In genomic region chr16:84387021-84387420, GRCh38 we compare ENCODE assay signal across 8 cellular contexts. TPM values are rescaled to one million over a fixed set of nuclear protein-coding genes. Genes with fewer than 3 reads are reported as not detected.
"Had no signal": no experiment of that assay in that cellular context is flagged by ENCODE, and none has a peak within 500 bp of the region (broad histone marks: within the 10 kb centered on the region; RNA-seq: fewer than 3 reads in every experiment).

No MANE protein-coding gene starts in this region.

- H3K4me3 ChIP-seq: GM23248, HAP-1 had no signal

- H3K27ac ChIP-seq: GM23248 had no signal

- ATAC-seq: HCT116 had no signal

- H3K36me3 ChIP-seq: HAP-1 had no signal

- H3K4me1 ChIP-seq: HAP-1 had no signal

- H3K27ac Mint-ChIP-seq: HFFc6 had no signal

- DNase-seq: GM23248, GOT3, H7, HFFc6, IMR-90 had no signal

- H3K9me3 ChIP-seq: HAP-1 had no signal

- H3K4me3 Mint-ChIP-seq: HFFc6 had no signal

RNA-seq across cellular contexts. Expression of gene ATP2C2, which starts 18.7 kb away (rescaled TPM):
- total RNA-seq: GM23248, H4, HFFc6, IMR-90 had no signal
- polyA plus RNA-seq: IMR-90 had no signal
